ENCODE assay signal across 2 cellular contexts in the genomic region with DNA sequence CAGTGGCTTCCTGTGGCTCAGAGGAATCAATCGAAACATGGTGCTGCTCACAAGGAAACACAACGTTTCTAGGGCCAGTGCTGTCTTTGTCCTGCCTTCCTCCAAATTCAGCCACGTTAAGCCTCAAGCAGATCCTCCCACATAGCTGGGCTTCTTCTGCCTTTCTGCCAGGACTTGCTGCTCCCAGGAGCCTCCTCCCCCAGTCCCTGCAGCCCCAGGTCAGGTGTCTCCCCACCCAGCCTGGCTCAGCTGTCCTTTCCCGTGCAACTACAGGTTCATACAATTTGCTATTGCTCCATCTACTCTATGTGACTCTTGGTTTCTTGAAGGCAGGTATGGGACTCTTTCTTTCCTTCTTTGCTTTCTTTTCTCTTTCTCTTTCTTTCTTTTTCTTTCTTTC.
TF ChIP-seq lines count a peak whose summit lies in the region.

No MANE protein-coding gene starts in this region.

TF ChIP-seq in GM23338, 12 proteins besides CTCF, POLR2A, EP300 and RAD21 (continued from another document and continues in another):
- TF ChIP-seq STAT1 (IDR thresholded peaks at IDR 0.05; ENCODE audit: unreplicated experiment): no peak
- TF ChIP-seq EZH2 (IDR thresholded peaks at IDR 0.05; ENCODE audit: low read depth, unreplicated experiment): no peak
- no peak for TF ChIP-seq EZH2phosphoT487 (IDR thresholded peaks at IDR 0.05; ENCODE audit: unreplicated experiment)
- TF ChIP-seq NANOG (IDR thresholded peaks at IDR 0.05; ENCODE audit: borderline replicate concordance): no peak
- TF ChIP-seq, protein P1, sequence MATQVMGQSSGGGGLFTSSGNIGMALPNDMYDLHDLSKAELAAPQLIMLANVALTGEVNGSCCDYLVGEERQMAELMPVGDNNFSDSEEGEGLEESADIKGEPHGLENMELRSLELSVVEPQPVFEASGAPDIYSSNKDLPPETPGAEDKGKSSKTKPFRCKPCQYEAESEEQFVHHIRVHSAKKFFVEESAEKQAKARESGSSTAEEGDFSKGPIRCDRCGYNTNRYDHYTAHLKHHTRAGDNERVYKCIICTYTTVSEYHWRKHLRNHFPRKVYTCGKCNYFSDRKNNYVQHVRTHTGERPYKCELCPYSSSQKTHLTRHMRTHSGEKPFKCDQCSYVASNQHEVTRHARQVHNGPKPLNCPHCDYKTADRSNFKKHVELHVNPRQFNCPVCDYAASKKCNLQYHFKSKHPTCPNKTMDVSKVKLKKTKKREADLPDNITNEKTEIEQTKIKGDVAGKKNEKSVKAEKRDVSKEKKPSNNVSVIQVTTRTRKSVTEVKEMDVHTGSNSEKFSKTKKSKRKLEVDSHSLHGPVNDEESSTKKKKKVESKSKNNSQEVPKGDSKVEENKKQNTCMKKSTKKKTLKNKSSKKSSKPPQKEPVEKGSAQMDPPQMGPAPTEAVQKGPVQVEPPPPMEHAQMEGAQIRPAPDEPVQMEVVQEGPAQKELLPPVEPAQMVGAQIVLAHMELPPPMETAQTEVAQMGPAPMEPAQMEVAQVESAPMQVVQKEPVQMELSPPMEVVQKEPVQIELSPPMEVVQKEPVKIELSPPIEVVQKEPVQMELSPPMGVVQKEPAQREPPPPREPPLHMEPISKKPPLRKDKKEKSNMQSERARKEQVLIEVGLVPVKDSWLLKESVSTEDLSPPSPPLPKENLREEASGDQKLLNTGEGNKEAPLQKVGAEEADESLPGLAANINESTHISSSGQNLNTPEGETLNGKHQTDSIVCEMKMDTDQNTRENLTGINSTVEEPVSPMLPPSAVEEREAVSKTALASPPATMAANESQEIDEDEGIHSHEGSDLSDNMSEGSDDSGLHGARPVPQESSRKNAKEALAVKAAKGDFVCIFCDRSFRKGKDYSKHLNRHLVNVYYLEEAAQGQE (IDR thresholded peaks at IDR 0.05; ENCODE audit: unreplicated experiment): no peak
- no peak for TF ChIP-seq POLR2AphosphoS5 (IDR thresholded peaks at IDR 0.05; ENCODE audit: low read depth)
- no peak for TF ChIP-seq ZNF114 (CRISPR knock-in tag; IDR thresholded peaks at IDR 0.05)
- no peak for TF ChIP-seq CREB1 (CRISPR knock-in tag; IDR thresholded peaks at IDR 0.05; ENCODE audit: low read depth)
- TF ChIP-seq, protein P2, sequence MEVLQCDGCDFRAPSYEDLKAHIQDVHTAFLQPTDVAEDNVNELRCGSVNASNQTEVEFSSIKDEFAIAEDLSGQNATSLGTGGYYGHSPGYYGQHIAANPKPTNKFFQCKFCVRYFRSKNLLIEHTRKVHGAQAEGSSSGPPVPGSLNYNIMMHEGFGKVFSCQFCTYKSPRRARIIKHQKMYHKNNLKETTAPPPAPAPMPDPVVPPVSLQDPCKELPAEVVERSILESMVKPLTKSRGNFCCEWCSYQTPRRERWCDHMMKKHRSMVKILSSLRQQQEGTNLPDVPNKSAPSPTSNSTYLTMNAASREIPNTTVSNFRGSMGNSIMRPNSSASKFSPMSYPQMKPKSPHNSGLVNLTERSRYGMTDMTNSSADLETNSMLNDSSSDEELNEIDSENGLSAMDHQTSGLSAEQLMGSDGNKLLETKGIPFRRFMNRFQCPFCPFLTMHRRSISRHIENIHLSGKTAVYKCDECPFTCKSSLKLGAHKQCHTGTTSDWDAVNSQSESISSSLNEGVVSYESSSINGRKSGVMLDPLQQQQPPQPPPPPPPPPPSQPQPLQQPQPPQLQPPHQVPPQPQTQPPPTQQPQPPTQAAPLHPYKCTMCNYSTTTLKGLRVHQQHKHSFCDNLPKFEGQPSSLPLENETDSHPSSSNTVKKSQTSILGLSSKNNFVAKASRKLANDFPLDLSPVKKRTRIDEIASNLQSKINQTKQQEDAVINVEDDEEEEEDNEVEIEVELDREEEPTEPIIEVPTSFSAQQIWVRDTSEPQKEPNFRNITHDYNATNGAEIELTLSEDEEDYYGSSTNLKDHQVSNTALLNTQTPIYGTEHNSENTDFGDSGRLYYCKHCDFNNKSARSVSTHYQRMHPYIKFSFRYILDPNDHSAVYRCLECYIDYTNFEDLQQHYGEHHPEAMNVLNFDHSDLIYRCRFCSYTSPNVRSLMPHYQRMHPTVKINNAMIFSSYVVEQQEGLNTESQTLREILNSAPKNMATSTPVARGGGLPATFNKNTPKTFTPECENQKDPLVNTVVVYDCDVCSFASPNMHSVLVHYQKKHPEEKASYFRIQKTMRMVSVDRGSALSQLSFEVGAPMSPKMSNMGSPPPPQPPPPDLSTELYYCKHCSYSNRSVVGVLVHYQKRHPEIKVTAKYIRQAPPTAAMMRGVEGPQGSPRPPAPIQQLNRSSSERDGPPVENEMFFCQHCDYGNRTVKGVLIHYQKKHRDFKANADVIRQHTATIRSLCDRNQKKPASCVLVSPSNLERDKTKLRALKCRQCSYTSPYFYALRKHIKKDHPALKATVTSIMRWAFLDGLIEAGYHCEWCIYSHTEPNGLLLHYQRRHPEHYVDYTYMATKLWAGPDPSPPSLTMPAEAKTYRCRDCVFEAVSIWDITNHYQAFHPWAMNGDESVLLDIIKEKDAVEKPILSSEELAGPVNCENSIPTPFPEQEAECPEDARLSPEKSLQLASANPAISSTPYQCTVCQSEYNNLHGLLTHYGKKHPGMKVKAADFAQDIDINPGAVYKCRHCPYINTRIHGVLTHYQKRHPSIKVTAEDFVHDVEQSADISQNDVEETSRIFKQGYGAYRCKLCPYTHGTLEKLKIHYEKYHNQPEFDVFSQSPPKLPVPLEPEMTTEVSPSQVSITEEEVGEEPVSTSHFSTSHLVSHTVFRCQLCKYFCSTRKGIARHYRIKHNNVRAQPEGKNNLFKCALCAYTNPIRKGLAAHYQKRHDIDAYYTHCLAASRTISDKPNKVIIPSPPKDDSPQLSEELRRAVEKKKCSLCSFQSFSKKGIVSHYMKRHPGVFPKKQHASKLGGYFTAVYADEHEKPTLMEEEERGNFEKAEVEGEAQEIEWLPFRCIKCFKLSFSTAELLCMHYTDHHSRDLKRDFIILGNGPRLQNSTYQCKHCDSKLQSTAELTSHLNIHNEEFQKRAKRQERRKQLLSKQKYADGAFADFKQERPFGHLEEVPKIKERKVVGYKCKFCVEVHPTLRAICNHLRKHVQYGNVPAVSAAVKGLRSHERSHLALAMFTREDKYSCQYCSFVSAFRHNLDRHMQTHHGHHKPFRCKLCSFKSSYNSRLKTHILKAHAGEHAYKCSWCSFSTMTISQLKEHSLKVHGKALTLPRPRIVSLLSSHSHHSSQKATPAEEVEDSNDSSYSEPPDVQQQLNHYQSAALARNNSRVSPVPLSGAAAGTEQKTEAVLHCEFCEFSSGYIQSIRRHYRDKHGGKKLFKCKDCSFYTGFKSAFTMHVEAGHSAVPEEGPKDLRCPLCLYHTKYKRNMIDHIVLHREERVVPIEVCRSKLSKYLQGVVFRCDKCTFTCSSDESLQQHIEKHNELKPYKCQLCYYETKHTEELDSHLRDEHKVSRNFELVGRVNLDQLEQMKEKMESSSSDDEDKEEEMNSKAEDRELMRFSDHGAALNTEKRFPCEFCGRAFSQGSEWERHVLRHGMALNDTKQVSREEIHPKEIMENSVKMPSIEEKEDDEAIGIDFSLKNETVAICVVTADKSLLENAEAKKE (CRISPR knock-in tag; IDR thresholded peaks at IDR 0.05): no peak
- TF ChIP-seq, protein P3, sequence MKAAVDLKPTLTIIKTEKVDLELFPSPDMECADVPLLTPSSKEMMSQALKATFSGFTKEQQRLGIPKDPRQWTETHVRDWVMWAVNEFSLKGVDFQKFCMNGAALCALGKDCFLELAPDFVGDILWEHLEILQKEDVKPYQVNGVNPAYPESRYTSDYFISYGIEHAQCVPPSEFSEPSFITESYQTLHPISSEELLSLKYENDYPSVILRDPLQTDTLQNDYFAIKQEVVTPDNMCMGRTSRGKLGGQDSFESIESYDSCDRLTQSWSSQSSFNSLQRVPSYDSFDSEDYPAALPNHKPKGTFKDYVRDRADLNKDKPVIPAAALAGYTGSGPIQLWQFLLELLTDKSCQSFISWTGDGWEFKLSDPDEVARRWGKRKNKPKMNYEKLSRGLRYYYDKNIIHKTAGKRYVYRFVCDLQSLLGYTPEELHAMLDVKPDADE (IDR thresholded peaks at IDR 0.05): no peak

TF ChIP-seq in IMR-90, 13 proteins besides CTCF, POLR2A, EP300 and RAD21:
- no peak for TF ChIP-seq CHD1 (IDR thresholded peaks at IDR 0.05; ENCODE audit: low read depth, low read length)
- no peak for TF ChIP-seq CEBPB (IDR thresholded peaks at IDR 0.05; ENCODE audit: low read depth, low read length)
